12 cellular contexts compared by ENCODE assay signal in genomic region chr17:28675980-28676379, GRCh38. TPM values are rescaled to one million over a fixed set of nuclear protein-coding genes. Genes with fewer than 3 reads are reported as not detected.
A peak's percentile ranks its signal among the peaks of the same experiment; 100 is the strongest.
DNase-seq lines count a peak whose midpoint lies in the region; FAIRE-seq and TF ChIP-seq lines count a peak whose summit lies in the region.
"Had no signal": no experiment of that assay in that cellular context is flagged by ENCODE, and none has a peak within 500 bp of the region (broad histone marks: within the 10 kb centered on the region; RNA-seq: fewer than 3 reads in every experiment).

No MANE protein-coding gene starts in this region.

- H3K4me2 ChIP-seq in parathyroid adenoma (ENCODE audit: low read length), result no peak overlapping the region

- H2AFZ ChIP-seq in parathyroid adenoma, result no peak overlapping the region

- no peak overlapping the region for H3K4me3 ChIP-seq in bronchial epithelial cell (ENCODE audit: low read depth, low read length)
- H3K4me3 ChIP-seq in parathyroid adenoma (ENCODE audit: low read depth, low read length), result no peak overlapping the region
- H3K4me3 ChIP-seq in ascending aorta, result no peak overlapping the region

- H3K9me3 ChIP-seq in parathyroid adenoma (ENCODE audit: control insufficient read depth, low read length) (no peaks in the 10 kb centered on the region), ascending aorta (no peaks in the 10 kb centered on the region)

- H3K4me1 ChIP-seq in parathyroid adenoma (peaks cover 13% of the 10 kb centered on the region), ascending aorta (no peaks in the 10 kb centered on the region)

- no peak overlapping the region for H3K27ac Mint-ChIP-seq in activated T-helper 2 cell treated with anti-CD3 and anti-CD28 coated beads, Interferon-gamma antibody, Interleukin-2, Interleukin-4, amounts not matched to agents 10 μg/mL and 5 μg/mL and 100 μg/mL, durations not matched to agents 14 hours and 24 hours and 36 hours
- no peak overlapping the region for H3K27ac Mint-ChIP-seq in mesothelial cell of epicardium

- H3K4me1 Mint-ChIP-seq in activated T-helper 2 cell treated with anti-CD3 and anti-CD28 coated beads, Interferon-gamma antibody, Interleukin-2, Interleukin-4, amounts not matched to agents 10 μg/mL and 5 μg/mL and 100 μg/mL, durations not matched to agents 14 hours and 24 hours and 36 hours (ENCODE audit: low read depth), result no peaks in the 10 kb centered on the region
- no peaks in the 10 kb centered on the region for H3K4me1 Mint-ChIP-seq in mesothelial cell of epicardium

- H3K36me3 ChIP-seq in bronchial epithelial cell (ENCODE audit: control insufficient read depth, insufficient read depth, low read length) (peaks cover 42% of the 10 kb centered on the region), parathyroid adenoma (ENCODE audit: control insufficient read depth, insufficient read depth, low read length) (no peaks in the 10 kb centered on the region), ascending aorta (peaks cover 95 to 100% of the 10 kb centered on the region in 2 donors)

- H3K4me3 Mint-ChIP-seq in activated T-helper 2 cell treated with anti-CD3 and anti-CD28 coated beads, Interferon-gamma antibody, Interleukin-2, Interleukin-4, amounts not matched to agents 10 μg/mL and 5 μg/mL and 100 μg/mL, durations not matched to agents 14 hours and 24 hours and 36 hours (ENCODE audit: low read depth), result no peak overlapping the region
- H3K4me3 Mint-ChIP-seq in mesothelial cell of epicardium, result no peak overlapping the region
- H3K4me3 Mint-ChIP-seq: CD8-positive, alpha-beta memory T cell had no signal

- peak; percentile 37 for DNase-seq in NCI-H82 (lab: John Stamatoyannopoulos, UW)
- DNase-seq in NCI-H82 treated with DMSO at 0.1 percent for 48 hours (lab: John Stamatoyannopoulos, UW; ENCODE audit: unreplicated experiment), result no peak
- peak; percentile 86 for DNase-seq in NCI-H2107 treated with DMSO at 0.1 percent for 48 hours (lab: John Stamatoyannopoulos, UW; ENCODE audit: unreplicated experiment)
- peak; percentile 31 for DNase-seq in bronchial epithelial cell (ENCODE audit: low read depth)
- no peak for DNase-seq in activated T-helper 2 cell treated with anti-CD3 and anti-CD28 coated beads, Interferon-gamma antibody, Interleukin-2, Interleukin-4, amounts not matched to agents 10 μg/mL and 5 μg/mL and 100 μg/mL, durations not matched to agents 14 hours and 24 hours and 36 hours (ENCODE audit: low spot score)
- no peak for DNase-seq in ascending aorta (ENCODE audit: low spot score in 2 of 2)
- DNase-seq in mesothelial cell of epicardium (ENCODE audit: low spot score in 2 of 2, unreplicated experiment in 2 of 2), result no peak
- DNase-seq: activated gamma-delta T cell; CD8-positive, alpha-beta memory T cell; stimulated activated CD4-positive, alpha-beta T cell treated with anti-CD3 and anti-CD28 coated beads, Interleukin-4, amount 100 ng/mL, for 4 hours had no signal

- no peak overlapping the region for H3K9ac ChIP-seq in parathyroid adenoma

- no peaks in the 10 kb centered on the region for H3K27me3 Mint-ChIP-seq in activated T-helper 2 cell treated with anti-CD3 and anti-CD28 coated beads, Interferon-gamma antibody, Interleukin-2, Interleukin-4, amounts not matched to agents 10 μg/mL and 5 μg/mL and 100 μg/mL, durations not matched to agents 14 hours and 24 hours and 36 hours (ENCODE audit: low read depth)
- H3K27me3 Mint-ChIP-seq in mesothelial cell of epicardium (ENCODE audit: low read depth), result no peaks in the 10 kb centered on the region
- H3K27me3 Mint-ChIP-seq: CD8-positive, alpha-beta memory T cell had no signal

- H3K27me3 ChIP-seq in bronchial epithelial cell (ENCODE audit: control insufficient read depth, insufficient read depth, low read length), result no peaks in the 10 kb centered on the region
- H3K27me3 ChIP-seq in parathyroid adenoma (ENCODE audit: control insufficient read depth, insufficient read depth, low read length), result no peaks in the 10 kb centered on the region
- no peaks in the 10 kb centered on the region for H3K27me3 ChIP-seq in ascending aorta

- no peaks in the 10 kb centered on the region for H3K79me2 ChIP-seq in parathyroid adenoma

- no peaks in the 10 kb centered on the region for H3K9me3 Mint-ChIP-seq in activated T-helper 2 cell treated with anti-CD3 and anti-CD28 coated beads, Interferon-gamma antibody, Interleukin-2, Interleukin-4, amounts not matched to agents 10 μg/mL and 5 μg/mL and 100 μg/mL, durations not matched to agents 14 hours and 24 hours and 36 hours
- no peaks in the 10 kb centered on the region for H3K9me3 Mint-ChIP-seq in mesothelial cell of epicardium

- no peak for FAIRE-seq in bronchial epithelial cell (lab: Jason Lieb, UNC)

- H3K27ac ChIP-seq in parathyroid adenoma (no peak overlapping the region), ascending aorta (no peak overlapping the region)
- H3K27ac ChIP-seq: epithelial cell of prostate had no signal

- intact Hi-C loops in activated T-helper 2 cell treated with anti-CD3 and anti-CD28 coated beads, Interferon-gamma antibody, Interleukin-2, Interleukin-4, amounts not matched to agents 10 μg/mL and 5 μg/mL and 100 μg/mL, durations not matched to agents 14 hours and 24 hours and 36 hours (cut with micrococcal nuclease), result loop anchor here (1.0 kb wide), 1 partner anchor 29 kb away; no protein-coding TSS in a partner anchor
- intact Hi-C loops in ascending aorta (cut with DNase I), result no loop called here

- peaks cover 75% of the 10 kb centered on the region for H3K36me3 Mint-ChIP-seq in activated T-helper 2 cell treated with anti-CD3 and anti-CD28 coated beads, Interferon-gamma antibody, Interleukin-2, Interleukin-4, amounts not matched to agents 10 μg/mL and 5 μg/mL and 100 μg/mL, durations not matched to agents 14 hours and 24 hours and 36 hours (ENCODE audit: low read depth)
- H3K36me3 Mint-ChIP-seq in mesothelial cell of epicardium, result peaks cover 54% of the 10 kb centered on the region

- TF ChIP-seq CTCF in bronchial epithelial cell (IDR thresholded peaks at IDR 0.05; ENCODE audit: insufficient read depth, low read length, severe bottlenecking), result peak; percentile 58
- TF ChIP-seq CTCF in parathyroid adenoma (IDR thresholded peaks at IDR 0.05), result peak; percentile 36
- TF ChIP-seq CTCF in ascending aorta (IDR thresholded peaks at IDR 0.05), result no peak
- no peak for TF ChIP-seq CTCF in mesothelial cell of epicardium (IDR thresholded peaks at IDR 0.05; ENCODE audit: unreplicated experiment)

RNA-seq across cellular contexts. Expression of gene SUPT6H, which starts 14.0 kb away (rescaled TPM):
- total RNA-seq in bronchial epithelial cell, result 23.2 and 32.9 TPM in 2 replicates
- total RNA-seq in activated T-helper 2 cell treated with anti-CD3 and anti-CD28 coated beads, Interferon-gamma antibody, Interleukin-2, Interleukin-4, amounts not matched to agents 10 μg/mL and 5 μg/mL and 100 μg/mL, durations not matched to agents 14 hours and 24 hours and 36 hours, result 97.5 and 102 TPM in 2 replicates
- 43.7 TPM for total RNA-seq in ascending aorta
- 82.7 to 91.8 TPM (median 89.0 TPM) in 3 replicates for total RNA-seq in mesothelial cell of epicardium

RNA-seq across cellular contexts. Expression of gene SDF2, which starts 14.3 kb away (rescaled TPM):
- total RNA-seq in bronchial epithelial cell (50.8 and 70.4 TPM in 2 replicates), ascending aorta (51.9 TPM), mesothelial cell of epicardium (51.0 to 57.9 TPM (median 56.6 TPM) in 3 replicates)
- 40.3 and 49.2 TPM in 2 replicates for total RNA-seq in activated T-helper 2 cell treated with anti-CD3 and anti-CD28 coated beads, Interferon-gamma antibody, Interleukin-2, Interleukin-4, amounts not matched to agents 10 μg/mL and 5 μg/mL and 100 μg/mL, durations not matched to agents 14 hours and 24 hours and 36 hours

RNA-seq across cellular contexts. Expression of gene BLTP2, which starts 31.0 kb away (rescaled TPM):
- 164 and 168 TPM in 2 replicates for total RNA-seq in bronchial epithelial cell
- 196 and 213 TPM in 2 replicates for total RNA-seq in activated T-helper 2 cell treated with anti-CD3 and anti-CD28 coated beads, Interferon-gamma antibody, Interleukin-2, Interleukin-4, amounts not matched to agents 10 μg/mL and 5 μg/mL and 100 μg/mL, durations not matched to agents 14 hours and 24 hours and 36 hours
- total RNA-seq in ascending aorta, result 104 TPM
- total RNA-seq in mesothelial cell of epicardium, result 155 to 162 TPM (median 157 TPM) in 3 replicates

RNA-seq across cellular contexts. Expression of gene PROCA1, which starts 35.7 kb away (rescaled TPM):
- total RNA-seq in bronchial epithelial cell, result 0.26 and 0.64 TPM in 2 replicates
- 7.0 and 7.7 TPM in 2 replicates for total RNA-seq in activated T-helper 2 cell treated with anti-CD3 and anti-CD28 coated beads, Interferon-gamma antibody, Interleukin-2, Interleukin-4, amounts not matched to agents 10 μg/mL and 5 μg/mL and 100 μg/mL, durations not matched to agents 14 hours and 24 hours and 36 hours
- total RNA-seq in ascending aorta, result 1.6 TPM
- total RNA-seq in mesothelial cell of epicardium, result 9.2 to 11.7 TPM (median 10.4 TPM) in 3 replicates

RNA-seq across cellular contexts. Expression of gene RAB34, which starts 41.7 kb away (rescaled TPM):
- total RNA-seq in bronchial epithelial cell (42.5 and 68.7 TPM in 2 replicates), ascending aorta (172 TPM), mesothelial cell of epicardium (172 to 181 TPM (median 178 TPM) in 3 replicates)
- total RNA-seq in activated T-helper 2 cell treated with anti-CD3 and anti-CD28 coated beads, Interferon-gamma antibody, Interleukin-2, Interleukin-4, amounts not matched to agents 10 μg/mL and 5 μg/mL and 100 μg/mL, durations not matched to agents 14 hours and 24 hours and 36 hours, result 19.4 and 21.5 TPM in 2 replicates

Comparison
In these comparisons a context has a peak if more than half of its experiments do, and no peak if none do; other contexts are left out.
1. DNase-seq: peak in NCI-H82 (single experiment), NCI-H2107 treated with DMSO at 0.1 percent for 48 hours (single experiment) and bronchial epithelial cell (single experiment); none in NCI-H82 treated with DMSO at 0.1 percent for 48 hours (single experiment), activated T-helper 2 cell treated with anti-CD3 and anti-CD28 coated beads, Interferon-gamma antibody, Interleukin-2, Interleukin-4, amounts not matched to agents 10 μg/mL and 5 μg/mL and 100 μg/mL, durations not matched to agents 14 hours and 24 hours and 36 hours (single experiment), ascending aorta (0 of 2) and mesothelial cell of epicardium (0 of 2).
2. CTCF ChIP-seq: peak in bronchial epithelial cell (single experiment) and parathyroid adenoma (single experiment); none in ascending aorta (0 of 3) and mesothelial cell of epicardium (single experiment).